ENCODE assay signal across 8 cellular contexts in the genomic region with DNA sequence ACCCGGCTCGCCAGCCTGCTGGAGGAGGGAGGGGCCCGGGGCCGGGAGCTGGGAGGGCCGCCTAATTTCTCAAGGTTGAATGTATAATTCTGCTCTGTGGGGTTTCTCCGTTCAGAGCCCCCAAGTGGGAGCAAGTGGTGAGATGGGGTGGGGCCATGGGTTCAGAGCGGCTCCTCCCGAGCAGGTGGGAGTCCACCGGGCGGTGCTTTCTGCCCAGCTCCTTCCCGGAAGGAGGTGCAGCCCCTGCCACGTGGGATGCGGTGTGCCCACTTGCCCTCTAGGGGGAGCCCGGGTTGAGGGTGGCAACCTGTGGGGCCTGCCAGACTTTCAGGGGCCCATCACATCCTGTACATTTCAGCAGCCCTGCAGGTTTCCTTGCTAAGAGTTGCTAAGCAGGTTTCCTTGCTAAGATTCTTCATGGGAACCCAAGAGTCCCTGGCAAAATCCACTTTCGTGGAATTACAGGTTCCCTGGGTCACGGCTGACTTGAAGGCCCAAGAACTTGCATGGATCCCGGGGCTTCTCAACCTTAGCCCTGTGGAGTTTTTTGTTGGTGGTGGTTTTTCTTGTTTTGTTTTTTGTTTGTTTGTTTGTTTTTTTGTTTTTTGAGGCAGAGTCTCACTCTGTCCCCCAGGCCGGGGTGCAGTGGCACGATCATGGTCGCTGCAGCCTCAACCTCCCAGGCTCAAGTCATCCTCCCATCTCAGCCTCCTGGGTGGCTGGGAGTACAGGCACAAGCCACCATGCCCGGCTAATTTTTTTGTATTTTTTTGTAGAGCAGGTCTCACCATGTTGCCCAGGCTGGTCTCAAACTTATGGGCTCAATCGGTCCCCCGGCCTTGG.
DNase-seq lines count a peak whose midpoint lies in the region; ATAC-seq, FAIRE-seq and TF ChIP-seq lines count a peak whose summit lies in the region.

No MANE protein-coding gene starts in this region.

- no peak overlapping the region for H3K4me3 Mint-ChIP-seq in nephron progenitor cell

- DNase-seq in NCI-H2227 (lab: John Stamatoyannopoulos, UW; ENCODE audit: unreplicated experiment) (peak; percentile 49), NCI-H2227 treated with DMSO at 0.1 percent for 48 hours (lab: John Stamatoyannopoulos, UW) (no peak), NCI-H69 (lab: John Stamatoyannopoulos, UW) (peak; percentile 77), H1 (ENCODE audit: low read depth in 1 of 2, low spot score in 2 of 2) (peak in 1 of 2 experiments; percentile 96), nephron progenitor cell (peak; percentile 68), thyroid gland (peak; percentile 56 to 63)
- peak; percentile 79 to 84 for DNase-seq in activated CD4-positive, alpha-beta T cell treated with anti-CD3 and anti-CD28 coated beads, Interleukin-2, amount 50 U/mL, for 48 hours

- POLR2A ChIA-PET in H1 (lab: Charles Lee; ENCODE audit: partially characterized antibody) = interaction anchor here (1.0 to 1.7 kb wide), 3 partner anchors 14 to 22 kb away, joined by 4 to 6 read pairs (median 4); no protein-coding TSS in a partner anchor

- no peak for FAIRE-seq in H1 (lab: Jason Lieb, UNC)

- H3K23me2 ChIP-seq in H1 (ENCODE audit: low read depth, low read length) = no peaks in the 10 kb centered on the region

- H2AK5ac ChIP-seq in H1 (ENCODE audit: low read depth, low read length) = no peak overlapping the region

- H2BK5ac ChIP-seq in H1 (ENCODE audit: low read depth, low read length) = no peak overlapping the region

- H3K27me3 Mint-ChIP-seq in nephron progenitor cell (ENCODE audit: low read depth, poor library complexity) = peaks cover 36% of the 10 kb centered on the region

- no peak overlapping the region for H2AFZ ChIP-seq in H1 (ENCODE audit: low read length)

- no peak overlapping the region for H4K91ac ChIP-seq in H1 (replicated peaks; ENCODE audit: insufficient read length, low read length)

- TF ChIP-seq RAD21 in H1 (IDR thresholded peaks at IDR 0.05 in 1 of 2, conservative IDR thresholded peaks at IDR 0.05 in 1 of 2; ENCODE audit: low read depth in 2 of 2, low read length in 2 of 2) = peak; percentile 57 to 70

- no peak overlapping the region for H3K23ac ChIP-seq in H1 (ENCODE audit: insufficient read length)

- CTCF ChIA-PET in H1 (lab: Charles Lee; ENCODE audit: partially characterized antibody) = interaction anchor here (0.6 to 13.4 kb wide), 63 partner anchors 8 to 299 kb away, joined by 3 to 182 read pairs (median 4); no protein-coding TSS in a partner anchor

- intact Hi-C loops in thyroid gland (cut with DNase I) = no loop called here

- no peaks in the 10 kb centered on the region; a peak in 1 of 4 replicates for H3K9me3 ChIP-seq in H1 (ENCODE audit: insufficient read depth in 2 of 2, low read depth in 1 of 2, low read length in 1 of 2)
- H3K9me3 ChIP-seq in thyroid gland = no peaks in the 10 kb centered on the region

- H3K9ac ChIP-seq in H1 (replicated peaks in 1 of 4; ENCODE audit: extremely low read depth in 1 of 4, low read depth in 3 of 4, low read length in 3 of 4) = no peak overlapping the region

- TF ChIP-seq CTCF in H1 (IDR thresholded peaks at IDR 0.05; ENCODE audit: control extremely low read depth in 1 of 3, insufficient read depth in 1 of 3, low read depth in 1 of 3, low read length in 3 of 3) = peak; percentile 86 to 94 (median 93)
- TF ChIP-seq CTCF in nephron progenitor cell (IDR thresholded peaks at IDR 0.05) = peak; percentile 63
- peak in 5 of 6 experiments; percentile 54 to 63 (median 60) for TF ChIP-seq CTCF in thyroid gland (IDR thresholded peaks at IDR 0.05)

- H3K18ac ChIP-seq in H1 (ENCODE audit: extremely low read depth, low read length) = no peak overlapping the region

- no peaks in the 10 kb centered on the region for H3K79me2 ChIP-seq in H1 (ENCODE audit: control insufficient read depth in 1 of 2, insufficient read depth in 2 of 2, low read length in 2 of 2)

- no peak overlapping the region for H2BK12ac ChIP-seq in H1 (ENCODE audit: low read depth, low read length)

- no peak overlapping the region for H3K4ac ChIP-seq in H1 (replicated peaks; ENCODE audit: insufficient read length, low read depth, low read length)

- H3K4me1 ChIP-seq in H1 (replicated peaks in 1 of 4; ENCODE audit: control insufficient read depth in 3 of 4, insufficient read depth in 4 of 4, low read length in 3 of 4) = peaks cover 0 to 5% (median 1%) of the 10 kb centered on the region in 4 experiments; a peak in 4 of 7 replicates
- H3K4me1 ChIP-seq in thyroid gland = peaks cover 3 to 26% of the 10 kb centered on the region in 2 donors

- H3K4me1 Mint-ChIP-seq in nephron progenitor cell = peaks cover 27% of the 10 kb centered on the region

- no peak overlapping the region for H3K27ac Mint-ChIP-seq in nephron progenitor cell

- H3K4me2 ChIP-seq in H1 (ENCODE audit: insufficient read depth in 1 of 2, low read depth in 2 of 2, low read length in 2 of 2) = no peak overlapping the region

- TF ChIP-seq POLR2A in H1 (IDR thresholded peaks at IDR 0.05; ENCODE audit: control extremely low read depth in 1 of 2, low read depth in 2 of 2, low read length in 2 of 2) (no peak), thyroid gland (IDR thresholded peaks at IDR 0.05) (no peak)

- WGBS in H1 (ENCODE audit: extremely low coverage in 1 of 2, insufficient coverage in 1 of 2, insufficient read length in 1 of 2, insufficient replicate concordance in 2 of 2, low coverage in 1 of 2, low lambda C conversion rate in 2 of 2, missing lambda C conversion rate in 1 of 2), 2 experiments = 74% methylated on average over 23 of the region's 23 CpGs; no CpG with 5 or more reads in 1 of the 2 experiments
- 60 to 69% methylated on average over 22 of the region's 23 CpGs for WGBS in thyroid gland, 2 donors

- H3K79me1 ChIP-seq in H1 (ENCODE audit: low read depth, low read length) = no peaks in the 10 kb centered on the region

- no peak overlapping the region for H2BK15ac ChIP-seq in H1 (ENCODE audit: low read length)

- H3K27ac ChIP-seq in H1 (ENCODE audit: low read depth, low read length) (no peak overlapping the region), thyroid gland (no peak overlapping the region)

- H3K36me3 Mint-ChIP-seq in nephron progenitor cell (ENCODE audit: low read depth) = no peaks in the 10 kb centered on the region

- H3K56ac ChIP-seq in H1 (replicated peaks; ENCODE audit: insufficient read length, low read depth, low read length) = no peak overlapping the region

- H4K8ac ChIP-seq in H1 (ENCODE audit: extremely low read depth, insufficient read depth, low read length) = no peak overlapping the region

- TF ChIP-seq EP300 in H1 (IDR thresholded peaks at IDR 0.05; ENCODE audit: borderline replicate concordance in 1 of 2, low read depth in 2 of 2, low read length in 2 of 2) = peak in 1 of 2 experiments; percentile 61; a peak in 1 of 3 replicates

- no peaks in the 10 kb centered on the region for H4K20me1 ChIP-seq in H1 (replicated peaks in 1 of 2; ENCODE audit: control insufficient read depth in 1 of 2, insufficient read depth in 2 of 2, low read length in 2 of 2)

- no peaks in the 10 kb centered on the region for H3K27me3 ChIP-seq in H1 (replicated peaks in 1 of 4; ENCODE audit: control insufficient read depth in 3 of 4, extremely low read depth in 1 of 4, insufficient read depth in 3 of 4, low read length in 3 of 4)
- H3K27me3 ChIP-seq in thyroid gland = no peaks in the 10 kb centered on the region

- H2BK20ac ChIP-seq in H1 (ENCODE audit: low read length) = no peak overlapping the region

- H3K9me3 Mint-ChIP-seq in nephron progenitor cell = peaks cover 5% of the 10 kb centered on the region

- H2BK120ac ChIP-seq in H1 (replicated peaks; ENCODE audit: low read depth, low read length) = no peak overlapping the region

- H3K4me3 ChIP-seq in H1 (ENCODE audit: extremely low read depth in 1 of 4, insufficient read depth in 2 of 4, low read depth in 3 of 4, low read length in 4 of 4) (no peak overlapping the region), thyroid gland (replicated peaks in 1 of 3) (no peak overlapping the region)

- no peak for ATAC-seq in GM18520 (IDR thresholded peaks at IDR 0.05; ENCODE audit: unreplicated experiment)

- no peak overlapping the region for H3K14ac ChIP-seq in H1 (ENCODE audit: insufficient read length)

- H3K36me3 ChIP-seq in H1 (ENCODE audit: control insufficient read depth in 2 of 4, insufficient read depth in 4 of 4, low read length in 3 of 4) (no peaks in the 10 kb centered on the region), thyroid gland (no peaks in the 10 kb centered on the region)

- no peak overlapping the region for H4K5ac ChIP-seq in H1 (ENCODE audit: insufficient read length, low read depth, low read length)

TF ChIP-seq in H1, 55 proteins besides CTCF, POLR2A, EP300 and RAD21 (continues in another document):
- TF ChIP-seq GABPA (IDR thresholded peaks at IDR 0.05; ENCODE audit: borderline replicate concordance, insufficient read depth, low read length) = peak; percentile 61; the same call in 1 of the 2 replicates
- TF ChIP-seq, protein P1, sequence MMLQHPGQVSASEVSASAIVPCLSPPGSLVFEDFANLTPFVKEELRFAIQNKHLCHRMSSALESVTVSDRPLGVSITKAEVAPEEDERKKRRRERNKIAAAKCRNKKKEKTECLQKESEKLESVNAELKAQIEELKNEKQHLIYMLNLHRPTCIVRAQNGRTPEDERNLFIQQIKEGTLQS (IDR thresholded peaks at IDR 0.05; ENCODE audit: insufficient read depth, low read depth, low read length) = peak; percentile 67; the same call in 1 of the 2 replicates
- 0 out of 2 replicates have a peak, but pooled peaks have one; percentile 19 for TF ChIP-seq SP1 (IDR thresholded peaks at IDR 0.05; ENCODE audit: low read depth, low read length)
- TF ChIP-seq SIN3A (conservative IDR thresholded peaks at IDR 0.05 in 1 of 2, IDR thresholded peaks at IDR 0.05 in 1 of 2; ENCODE audit: low read depth in 1 of 2, low read length in 2 of 2) = peak in 1 of 2 experiments; percentile 72; a peak in 2 of 4 replicates
- 0 out of 2 replicates have a peak, but pooled peaks have one; percentile 47 for TF ChIP-seq YY1 (IDR thresholded peaks at IDR 0.05; ENCODE audit: low read depth, low read length)
- no peak for TF ChIP-seq BRCA1 (IDR thresholded peaks at IDR 0.05; ENCODE audit: low read depth, low read length)
- TF ChIP-seq, protein P2, sequence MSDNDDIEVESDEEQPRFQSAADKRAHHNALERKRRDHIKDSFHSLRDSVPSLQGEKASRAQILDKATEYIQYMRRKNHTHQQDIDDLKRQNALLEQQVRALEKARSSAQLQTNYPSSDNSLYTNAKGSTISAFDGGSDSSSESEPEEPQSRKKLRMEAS (IDR thresholded peaks at IDR 0.05) = peak; percentile 95
- TF ChIP-seq HDAC2 (IDR thresholded peaks at IDR 0.05; ENCODE audit: borderline replicate concordance in 1 of 2, low read depth in 2 of 2, low read length in 2 of 2) = 0 out of 4 replicates have a peak, but pooled peaks have one; percentile 12 to 50
- peak; percentile 12; the same call in 1 of the 2 replicates for TF ChIP-seq BACH1 (IDR thresholded peaks at IDR 0.05; ENCODE audit: low read length)
- no peak for TF ChIP-seq RBBP5 (IDR thresholded peaks at IDR 0.05; ENCODE audit: borderline replicate concordance, low read depth, low read length)
- TF ChIP-seq KDM1A (IDR thresholded peaks at IDR 0.05; ENCODE audit: borderline replicate concordance, low read length) = peak; percentile 79; the same call in 1 of the 2 replicates
